In the genomic region with DNA sequence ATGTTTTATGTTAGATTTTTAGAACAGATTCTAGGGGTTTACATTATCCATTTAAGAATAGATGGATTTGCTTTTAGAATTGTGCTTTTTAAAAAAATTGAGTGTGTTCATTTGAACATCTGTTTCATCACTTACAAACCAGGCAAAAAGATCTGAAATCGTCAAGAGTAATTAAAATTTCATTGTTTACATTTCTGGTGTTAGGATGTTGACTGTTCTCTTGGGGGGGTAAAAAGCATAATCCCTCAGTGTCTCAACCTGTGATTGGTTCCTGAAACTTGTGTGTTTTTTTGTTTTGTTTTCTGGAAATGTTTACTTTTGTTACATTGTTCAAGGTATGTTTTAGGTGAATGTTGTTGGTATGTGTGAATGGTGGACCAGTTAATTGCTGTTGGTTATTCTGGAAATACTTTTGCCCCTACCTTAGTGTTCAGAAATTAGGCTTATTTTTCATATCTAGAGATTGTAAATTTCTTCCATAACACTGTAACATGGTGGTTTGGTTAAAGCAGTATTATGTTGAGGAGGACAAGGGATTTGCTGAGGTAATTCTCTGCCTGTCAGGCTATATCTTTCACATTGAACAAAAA, we compare ENCODE assay signal across 3 cellular contexts.
A peak's percentile ranks its signal among the peaks of the same experiment; 100 is the strongest.
TF ChIP-seq lines count a peak whose summit lies in the region.

No MANE protein-coding gene starts in this region.

TF ChIP-seq in IMR-90, 13 proteins besides CTCF, POLR2A, EP300 and RAD21:
- no peak for TF ChIP-seq BHLHE40 (IDR thresholded peaks at IDR 0.05; ENCODE audit: low read depth, low read length)
- TF ChIP-seq SMC3 (IDR thresholded peaks at IDR 0.05; ENCODE audit: low read depth, low read length), result no peak

TF ChIP-seq in GM12878, 131 proteins besides CTCF, POLR2A, EP300 and RAD21:
- TF ChIP-seq MTA3 (IDR thresholded peaks at IDR 0.05; ENCODE audit: borderline replicate concordance, low read length) (0 out of 2 replicates have a peak, but pooled peaks have one; percentile 3), ZSCAN29 (IDR thresholded peaks at IDR 0.05) (no peak), POLR2AphosphoS5 (IDR thresholded peaks at IDR 0.05; ENCODE audit: low read length) (peak; percentile 17; the same call in 1 of the 2 replicates)

TF ChIP-seq in HEK293T, 16 proteins besides CTCF, POLR2A, EP300 and RAD21:
- TF ChIP-seq FOXA1 (IDR thresholded peaks at IDR 0.05) (no peak), SP1 (IDR thresholded peaks at IDR 0.05) (no peak), HDGF (IDR thresholded peaks at IDR 0.05; ENCODE audit: borderline replicate concordance) (no peak), BHLHE40 (IDR thresholded peaks at IDR 0.05; ENCODE audit: borderline replicate concordance) (no peak), LEF1 (IDR thresholded peaks at IDR 0.05; ENCODE audit: borderline replicate concordance) (no peak), FOXK2 (IDR thresholded peaks at IDR 0.05) (no peak), ELF4 (IDR thresholded peaks at IDR 0.05) (no peak), PKNOX1 (IDR thresholded peaks at IDR 0.05) (no peak), ARNT (IDR thresholded peaks at IDR 0.05) (no peak), CTBP1 (IDR thresholded peaks at IDR 0.05; ENCODE audit: borderline replicate concordance) (no peak), FOXM1 (IDR thresholded peaks at IDR 0.05; ENCODE audit: borderline replicate concordance) (no peak), SUZ12 (IDR thresholded peaks at IDR 0.05) (no peak)
TF ChIP-seq in HEK293T: peak in this region for 0.
